ENCODE assay signal across 8 cellular contexts in the genomic region with DNA sequence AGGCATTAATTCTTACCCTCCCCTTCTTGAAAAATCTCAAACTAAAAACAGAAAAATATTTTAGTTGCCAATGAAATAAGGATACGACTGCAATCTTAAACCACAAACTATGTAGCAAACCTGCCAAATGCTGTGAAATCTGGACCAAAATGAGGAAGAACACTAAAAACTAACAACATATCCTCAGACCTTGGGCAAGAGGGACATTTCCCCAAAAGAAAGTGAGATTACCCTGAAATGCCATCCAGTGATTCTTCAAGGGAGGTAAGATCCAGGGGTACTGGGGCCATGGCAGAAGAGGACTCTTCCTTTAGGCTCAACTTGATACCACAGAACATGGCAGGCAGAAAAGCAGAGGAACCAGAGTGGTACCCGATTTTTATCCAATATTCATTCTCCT.
DNase-seq lines count a peak whose midpoint lies in the region; ATAC-seq, FAIRE-seq and TF ChIP-seq lines count a peak whose summit lies in the region.
"Not testable (repeated sequence)": the region's sequence is repeated elsewhere in the genome, so short reads cannot be mapped to it uniquely, and the experiment has no call there.

No MANE protein-coding gene starts in this region.

- peaks cover 29% of the 10 kb centered on the region for H3K4me1 ChIP-seq in astrocyte (ENCODE audit: insufficient read depth, low read length)
- peaks cover 77% of the 10 kb centered on the region for H3K4me1 ChIP-seq in mononuclear cell (ENCODE audit: insufficient read depth, low read length)
- peaks cover 0 to 13% (median 5%) of the 10 kb centered on the region in 4 donors for H3K4me1 ChIP-seq in upper lobe of left lung

- not testable (repeated sequence) for H3K27me3 ChIP-seq in astrocyte (ENCODE audit: insufficient read depth, low read length); mononuclear cell (ENCODE audit: insufficient read depth, low read length); upper lobe of left lung

- H3K4me3 ChIP-seq in astrocyte (ENCODE audit: insufficient read depth, low read depth, low read length) = not testable (repeated sequence)
- H3K4me3 ChIP-seq in mononuclear cell (ENCODE audit: low read length) (peak overlapping the region; percentile 32), upper lobe of left lung (peak overlapping the region in 1 of 4 donors; percentile 20)

- H3K27me3 Mint-ChIP-seq in HFFc6 (ENCODE audit: insufficient read depth); astrocyte (ENCODE audit: low read depth, unreplicated experiment): not testable (repeated sequence)

- not testable (repeated sequence) for H3K36me3 ChIP-seq in astrocyte (ENCODE audit: insufficient read depth, low read length); upper lobe of left lung

- not testable (repeated sequence) for H3K9ac ChIP-seq in astrocyte (ENCODE audit: low read length)

- H3K27ac ChIP-seq in astrocyte (ENCODE audit: low read depth, low read length) = not testable (repeated sequence)
- peak overlapping the region in 2 of 4 donors; percentile 43 to 62 for H3K27ac ChIP-seq in upper lobe of left lung

- peak in 2 of 4 donors; percentile 34 to 37 for TF ChIP-seq EP300 in upper lobe of left lung (IDR thresholded peaks at IDR 0.05)

- H3K4me1 Mint-ChIP-seq in HFFc6 (ENCODE audit: low read depth) (peaks cover 54% of the 10 kb centered on the region), astrocyte (ENCODE audit: low read depth, unreplicated experiment) (peaks cover 39% of the 10 kb centered on the region)

- H4K20me1 ChIP-seq in astrocyte (ENCODE audit: insufficient read depth, low read length) = not testable (repeated sequence)

- not testable (repeated sequence) for H3K9me3 ChIP-seq in astrocyte (ENCODE audit: insufficient read depth, low read depth, low read length); mononuclear cell (ENCODE audit: low read depth, low read length); upper lobe of left lung

- H2AFZ ChIP-seq in astrocyte (ENCODE audit: low read depth, low read length) = not testable (repeated sequence)

- WGBS in upper lobe of left lung, 2 donors = 68 to 70% methylated on average over 2 of the region's 2 CpGs

- peak overlapping the region; percentile 37; the same call in 1 of the 2 replicates for H3K27ac Mint-ChIP-seq in HFFc6
- H3K27ac Mint-ChIP-seq in astrocyte (ENCODE audit: unreplicated experiment) = not testable (repeated sequence)

- FAIRE-seq in astrocyte (lab: Jason Lieb, UNC) = not testable (repeated sequence)

- not testable (repeated sequence) for TF ChIP-seq CTCF in HFFc6 (IDR thresholded peaks at IDR 0.05); astrocyte (IDR thresholded peaks at IDR 0.05; ENCODE audit: insufficient read depth, low read depth, low read length); upper lobe of left lung (IDR thresholded peaks at IDR 0.05)

- not testable (repeated sequence) for H3K36me3 Mint-ChIP-seq in HFFc6 (ENCODE audit: low read depth); astrocyte (ENCODE audit: low read depth, unreplicated experiment)

- peak; percentile 66 to 67 for DNase-seq in AML-193 (lab: John Stamatoyannopoulos, UW)
- not testable (repeated sequence) for DNase-seq in HFFc6, upper lobe of left lung
- peak; percentile 95 for DNase-seq in MV-4-11 (lab: John Stamatoyannopoulos, UW)
- DNase-seq in OCI-M1 (lab: John Stamatoyannopoulos, UW) = peak; percentile 30
- peak; percentile 49 for DNase-seq in astrocyte (ENCODE audit: low read depth)
- DNase-seq in fibroblast of peridontal ligament (ENCODE audit: extremely low read depth) = peak; percentile 86

- not testable (repeated sequence) for TF ChIP-seq POLR2A in upper lobe of left lung (IDR thresholded peaks at IDR 0.05)

- not testable (repeated sequence) for H3K79me2 ChIP-seq in astrocyte (ENCODE audit: insufficient read depth, low read length)

- not testable (repeated sequence) for H3K9me3 Mint-ChIP-seq in HFFc6; astrocyte (ENCODE audit: unreplicated experiment)

- not testable (repeated sequence) for H3K4me2 ChIP-seq in astrocyte (ENCODE audit: low read length)

- not testable (repeated sequence) for H3K4me3 Mint-ChIP-seq in HFFc6; astrocyte (ENCODE audit: unreplicated experiment)

- ATAC-seq in upper lobe of left lung (ENCODE audit: low FRiP score in 2 of 2) = peak; percentile 26 to 76
